13 cellular contexts compared by ENCODE assay signal in genomic region chr10:22992075-22992474, GRCh38.
DNase-seq lines count a peak whose midpoint lies in the region; ATAC-seq and TF ChIP-seq lines count a peak whose summit lies in the region.
"Had no signal": no experiment of that assay in that cellular context is flagged by ENCODE, and none has a peak within 500 bp of the region (broad histone marks: within the 10 kb centered on the region; RNA-seq: fewer than 3 reads in every experiment).

No MANE protein-coding gene starts in this region.

- peaks cover 69% of the 10 kb centered on the region for H3K27me3 Mint-ChIP-seq in osteocyte (ENCODE audit: unreplicated experiment)

- no peaks in the 10 kb centered on the region for H3K36me3 ChIP-seq in ascending aorta
- H3K36me3 ChIP-seq: MG63 had no signal

- no peak overlapping the region for H3K27ac Mint-ChIP-seq in osteocyte (ENCODE audit: unreplicated experiment)

- intact Hi-C loops in ascending aorta (cut with DNase I) = no loop called here

- H3K4me1 Mint-ChIP-seq in osteocyte (ENCODE audit: unreplicated experiment) = no peaks in the 10 kb centered on the region

- no peak overlapping the region for H3K27ac ChIP-seq in ascending aorta
- H3K27ac ChIP-seq: GM23248 had no signal

- TF ChIP-seq CTCF in osteocyte (IDR thresholded peaks at IDR 0.05) (no peak), ascending aorta (IDR thresholded peaks at IDR 0.05) (no peak)

- peaks cover 0 to 3% of the 10 kb centered on the region in 2 donors for H3K4me1 ChIP-seq in ascending aorta

- no peak overlapping the region for H3K4me3 ChIP-seq in ascending aorta
- H3K4me3 ChIP-seq: GM23248, MG63 had no signal

- peak in 5 of 6 experiments; percentile 3 to 33 (median 10) for DNase-seq in stimulated activated naive CD4-positive, alpha-beta T cell (lab: John Stamatoyannopoulos, UW)
- DNase-seq in stimulated activated naive CD4-positive, alpha-beta T cell treated with Interleukin-2 at 50 U/mL for 16 hours (lab: John Stamatoyannopoulos, UW) = no peak
- peak; percentile 0 for DNase-seq in activated T-helper 9 cell treated with anti-CD3 and anti-CD28 coated beads, Interleukin-2, amount 50 U/mL, for 16 hours (ENCODE audit: low read depth)
- DNase-seq in SW 1271 (lab: John Stamatoyannopoulos, UW) (no peak), osteocyte (ENCODE audit: extremely low spot score, unreplicated experiment) (no peak), ascending aorta (ENCODE audit: low spot score in 2 of 2) (no peak)
- DNase-seq in central memory CD4-positive, alpha-beta T cell = no peak
- DNase-seq: activated gamma-delta T cell treated with Interleukin-2 at 50 U/mL for 16 hours, GF-D8, GM23248, MG63, right cardiac atrium had no signal

- H3K9me3 ChIP-seq in ascending aorta = no peaks in the 10 kb centered on the region
- H3K9me3 ChIP-seq: MG63 had no signal

- H3K36me3 Mint-ChIP-seq in osteocyte (ENCODE audit: unreplicated experiment) = no peaks in the 10 kb centered on the region

- H3K4me3 Mint-ChIP-seq in osteocyte (ENCODE audit: unreplicated experiment) = no peak overlapping the region

- no peaks in the 10 kb centered on the region for H3K9me3 Mint-ChIP-seq in osteocyte (ENCODE audit: unreplicated experiment)

- no peaks in the 10 kb centered on the region for H3K27me3 ChIP-seq in ascending aorta
- H3K27me3 ChIP-seq: MG63 had no signal

- peak; percentile 75 for ATAC-seq in HG03280 (IDR thresholded peaks at IDR 0.05; ENCODE audit: unreplicated experiment)
- ATAC-seq: right cardiac atrium had no signal

Comparison
In these comparisons a context has a peak if more than half of its experiments do, and no peak if none do; other contexts are left out.
1. DNase-seq: peak in stimulated activated naive CD4-positive, alpha-beta T cell (5 of 6) and activated T-helper 9 cell treated with anti-CD3 and anti-CD28 coated beads, Interleukin-2, amount 50 U/mL, for 16 hours (single experiment); none in stimulated activated naive CD4-positive, alpha-beta T cell treated with Interleukin-2 at 50 U/mL for 16 hours (single experiment), SW 1271 (0 of 2), central memory CD4-positive, alpha-beta T cell (single experiment), osteocyte (single experiment) and ascending aorta (0 of 2).